Comparison of ENCODE assay signal across 1 cellular context in genomic region chr6:35073766-35074471, GRCh38.
TF ChIP-seq lines count a peak whose summit lies in the region.

No MANE protein-coding gene starts in this region.

TF ChIP-seq in H1, 55 proteins besides CTCF, POLR2A, EP300 and RAD21:
- TF ChIP-seq CREB1 (IDR thresholded peaks at IDR 0.05) (no peak), BACH1 (IDR thresholded peaks at IDR 0.05; ENCODE audit: low read length) (no peak), KDM1A (IDR thresholded peaks at IDR 0.05; ENCODE audit: borderline replicate concordance, low read length) (no peak), RFX5 (IDR thresholded peaks at IDR 0.05; ENCODE audit: borderline replicate concordance, low read depth, low read length) (no peak), CEBPB (IDR thresholded peaks at IDR 0.05; ENCODE audit: low read depth, low read length) (no peak), JUN (IDR thresholded peaks at IDR 0.05; ENCODE audit: low read depth, low read length) (no peak), SP4 (IDR thresholded peaks at IDR 0.05; ENCODE audit: low read length) (no peak), TEAD4 (IDR thresholded peaks at IDR 0.05; ENCODE audit: low read depth, low read length) (no peak), POLR2AphosphoS5 (IDR thresholded peaks at IDR 0.05; ENCODE audit: low read depth, low read length) (no peak), RNF2 (IDR thresholded peaks at IDR 0.05; ENCODE audit: borderline replicate concordance, low read depth, low read length, missing control alignments, poor library complexity, severe bottlenecking) (no peak), HDAC2 (IDR thresholded peaks at IDR 0.05; ENCODE audit: borderline replicate concordance in 1 of 2, low read depth in 2 of 2, low read length in 2 of 2) (no peak)
